In genomic region chr20:32207211-32207625, GRCh38 we compare ENCODE assay signal across 2 cellular contexts.
TF ChIP-seq lines count a peak whose summit lies in the region.

No MANE protein-coding gene starts in this region.

TF ChIP-seq in A549, 52 proteins besides CTCF, POLR2A, EP300 and RAD21:
- TF ChIP-seq, protein P1, sequence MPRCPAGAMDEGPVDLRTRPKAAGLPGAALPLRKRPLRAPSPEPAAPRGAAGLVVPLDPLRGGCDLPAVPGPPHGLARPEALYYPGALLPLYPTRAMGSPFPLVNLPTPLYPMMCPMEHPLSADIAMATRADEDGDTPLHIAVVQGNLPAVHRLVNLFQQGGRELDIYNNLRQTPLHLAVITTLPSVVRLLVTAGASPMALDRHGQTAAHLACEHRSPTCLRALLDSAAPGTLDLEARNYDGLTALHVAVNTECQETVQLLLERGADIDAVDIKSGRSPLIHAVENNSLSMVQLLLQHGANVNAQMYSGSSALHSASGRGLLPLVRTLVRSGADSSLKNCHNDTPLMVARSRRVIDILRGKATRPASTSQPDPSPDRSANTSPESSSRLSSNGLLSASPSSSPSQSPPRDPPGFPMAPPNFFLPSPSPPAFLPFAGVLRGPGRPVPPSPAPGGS (IDR thresholded peaks at IDR 0.05), result no peak
- TF ChIP-seq RCOR1 (IDR thresholded peaks at IDR 0.05; ENCODE audit: low read depth, low read length), result no peak
- no peak for TF ChIP-seq HMGXB4 (CRISPR knock-in tag; IDR thresholded peaks at IDR 0.05; ENCODE audit: borderline replicate concordance)
- no peak for TF ChIP-seq MAFK (IDR thresholded peaks at IDR 0.05; ENCODE audit: partially characterized antibody)
- no peak for TF ChIP-seq MYC (IDR thresholded peaks at IDR 0.05; ENCODE audit: borderline replicate concordance, low read length)
- TF ChIP-seq HOXA7 (CRISPR knock-in tag; IDR thresholded peaks at IDR 0.05), result no peak
- no peak for TF ChIP-seq SREBF2 (IDR thresholded peaks at IDR 0.05)
- TF ChIP-seq, protein P2, sequence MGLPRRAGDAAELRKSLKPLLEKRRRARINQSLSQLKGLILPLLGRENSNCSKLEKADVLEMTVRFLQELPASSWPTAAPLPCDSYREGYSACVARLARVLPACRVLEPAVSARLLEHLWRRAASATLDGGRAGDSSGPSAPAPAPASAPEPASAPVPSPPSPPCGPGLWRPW (IDR thresholded peaks at IDR 0.05), result no peak
- TF ChIP-seq TP53 (CRISPR knock-in tag; IDR thresholded peaks at IDR 0.05), result no peak

TF ChIP-seq in K562, 482 proteins besides CTCF, POLR2A, EP300 and RAD21 (continues in another document):
- TF ChIP-seq FOXM1 (IDR thresholded peaks at IDR 0.05; ENCODE audit: low read depth) (0 out of 2 replicates have a peak, but pooled peaks have one; percentile 26), FOXM1 (CRISPR knock-in tag; IDR thresholded peaks at IDR 0.05; ENCODE audit: low read depth) (no peak), HDAC1 (IDR thresholded peaks at IDR 0.05) (0 out of 4 replicates have a peak, but pooled peaks of 1 of the 2 experiments have one; percentile 16), NCOA4 (IDR thresholded peaks at IDR 0.05; ENCODE audit: partially characterized antibody) (no peak), ARID1B (IDR thresholded peaks at IDR 0.05) (peak; percentile 84), NR3C1 (CRISPR knock-in tag; IDR thresholded peaks at IDR 0.05) (0 out of 2 replicates have a peak, but pooled peaks have one; percentile 24), NKRF (IDR thresholded peaks at IDR 0.05; ENCODE audit: borderline replicate concordance) (0 out of 2 replicates have a peak, but pooled peaks have one; percentile 7), ATF6 (CRISPR knock-in tag; IDR thresholded peaks at IDR 0.05) (0 out of 2 replicates have a peak, but pooled peaks have one; percentile 47), PKNOX1 (IDR thresholded peaks at IDR 0.05) (no peak), SRSF3 (IDR thresholded peaks at IDR 0.05; ENCODE audit: insufficient read depth, low read length) (0 out of 2 replicates have a peak, but pooled peaks have one; percentile 57), TCF7 (IDR thresholded peaks at IDR 0.05; ENCODE audit: borderline replicate concordance) (no peak), SMARCE1 (IDR thresholded peaks at IDR 0.05) (peak; percentile 64), CBFA2T2 (conservative IDR thresholded peaks at IDR 0.05) (peak; percentile 76), TCF3 (CRISPR knock-in tag; IDR thresholded peaks at IDR 0.05) (peak; percentile 82), TAL1 (IDR thresholded peaks at IDR 0.05) (peak; percentile 79), ATF2 (CRISPR knock-in tag; IDR thresholded peaks at IDR 0.05) (0 out of 2 replicates have a peak, but pooled peaks have one; percentile 31), RCOR1 (IDR thresholded peaks at IDR 0.05; ENCODE audit: borderline replicate concordance in 1 of 2, low read depth in 2 of 2, low read length in 2 of 2) (peak in 1 of 2 experiments; percentile 50; a peak in 1 of 4 replicates), ZNF79 (CRISPR knock-in tag; IDR thresholded peaks at IDR 0.05; ENCODE audit: low read depth) (no peak), CBFA2T3 (IDR thresholded peaks at IDR 0.05) (peak; percentile 88), NCOR1 (IDR thresholded peaks at IDR 0.05) (peak; percentile 71), TEAD4 (IDR thresholded peaks at IDR 0.05; ENCODE audit: low read length) (peak; percentile 60), TEAD4 (CRISPR knock-in tag; IDR thresholded peaks at IDR 0.05; ENCODE audit: borderline replicate concordance) (no peak), MTA2 (IDR thresholded peaks at IDR 0.05; ENCODE audit: low read depth) (peak; percentile 45; the same call in 1 of the 2 replicates), XRCC3 (IDR thresholded peaks at IDR 0.05) (no peak), ZBTB33 (CRISPR knock-in tag; IDR thresholded peaks at IDR 0.05) (no peak), CHD1 (IDR thresholded peaks at IDR 0.05; ENCODE audit: low read length) (peak; percentile 81), EGR1 (conservative IDR thresholded peaks at IDR 0.05) (0 out of 2 replicates have a peak, but pooled peaks have one; percentile 5), SMARCA4 (IDR thresholded peaks at IDR 0.05) (peak; percentile 51; the same call in 1 of the 2 replicates), SRSF9 (IDR thresholded peaks at IDR 0.05; ENCODE audit: borderline replicate concordance, low read depth, low read length) (no peak)
- TF ChIP-seq, protein P3, sequence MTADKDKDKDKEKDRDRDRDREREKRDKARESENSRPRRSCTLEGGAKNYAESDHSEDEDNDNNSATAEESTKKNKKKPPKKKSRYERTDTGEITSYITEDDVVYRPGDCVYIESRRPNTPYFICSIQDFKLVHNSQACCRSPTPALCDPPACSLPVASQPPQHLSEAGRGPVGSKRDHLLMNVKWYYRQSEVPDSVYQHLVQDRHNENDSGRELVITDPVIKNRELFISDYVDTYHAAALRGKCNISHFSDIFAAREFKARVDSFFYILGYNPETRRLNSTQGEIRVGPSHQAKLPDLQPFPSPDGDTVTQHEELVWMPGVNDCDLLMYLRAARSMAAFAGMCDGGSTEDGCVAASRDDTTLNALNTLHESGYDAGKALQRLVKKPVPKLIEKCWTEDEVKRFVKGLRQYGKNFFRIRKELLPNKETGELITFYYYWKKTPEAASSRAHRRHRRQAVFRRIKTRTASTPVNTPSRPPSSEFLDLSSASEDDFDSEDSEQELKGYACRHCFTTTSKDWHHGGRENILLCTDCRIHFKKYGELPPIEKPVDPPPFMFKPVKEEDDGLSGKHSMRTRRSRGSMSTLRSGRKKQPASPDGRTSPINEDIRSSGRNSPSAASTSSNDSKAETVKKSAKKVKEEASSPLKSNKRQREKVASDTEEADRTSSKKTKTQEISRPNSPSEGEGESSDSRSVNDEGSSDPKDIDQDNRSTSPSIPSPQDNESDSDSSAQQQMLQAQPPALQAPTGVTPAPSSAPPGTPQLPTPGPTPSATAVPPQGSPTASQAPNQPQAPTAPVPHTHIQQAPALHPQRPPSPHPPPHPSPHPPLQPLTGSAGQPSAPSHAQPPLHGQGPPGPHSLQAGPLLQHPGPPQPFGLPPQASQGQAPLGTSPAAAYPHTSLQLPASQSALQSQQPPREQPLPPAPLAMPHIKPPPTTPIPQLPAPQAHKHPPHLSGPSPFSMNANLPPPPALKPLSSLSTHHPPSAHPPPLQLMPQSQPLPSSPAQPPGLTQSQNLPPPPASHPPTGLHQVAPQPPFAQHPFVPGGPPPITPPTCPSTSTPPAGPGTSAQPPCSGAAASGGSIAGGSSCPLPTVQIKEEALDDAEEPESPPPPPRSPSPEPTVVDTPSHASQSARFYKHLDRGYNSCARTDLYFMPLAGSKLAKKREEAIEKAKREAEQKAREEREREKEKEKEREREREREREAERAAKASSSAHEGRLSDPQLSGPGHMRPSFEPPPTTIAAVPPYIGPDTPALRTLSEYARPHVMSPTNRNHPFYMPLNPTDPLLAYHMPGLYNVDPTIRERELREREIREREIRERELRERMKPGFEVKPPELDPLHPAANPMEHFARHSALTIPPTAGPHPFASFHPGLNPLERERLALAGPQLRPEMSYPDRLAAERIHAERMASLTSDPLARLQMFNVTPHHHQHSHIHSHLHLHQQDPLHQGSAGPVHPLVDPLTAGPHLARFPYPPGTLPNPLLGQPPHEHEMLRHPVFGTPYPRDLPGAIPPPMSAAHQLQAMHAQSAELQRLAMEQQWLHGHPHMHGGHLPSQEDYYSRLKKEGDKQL (CRISPR knock-in tag; IDR thresholded peaks at IDR 0.05; ENCODE audit: borderline replicate concordance), result no peak
